In the genomic region with DNA sequence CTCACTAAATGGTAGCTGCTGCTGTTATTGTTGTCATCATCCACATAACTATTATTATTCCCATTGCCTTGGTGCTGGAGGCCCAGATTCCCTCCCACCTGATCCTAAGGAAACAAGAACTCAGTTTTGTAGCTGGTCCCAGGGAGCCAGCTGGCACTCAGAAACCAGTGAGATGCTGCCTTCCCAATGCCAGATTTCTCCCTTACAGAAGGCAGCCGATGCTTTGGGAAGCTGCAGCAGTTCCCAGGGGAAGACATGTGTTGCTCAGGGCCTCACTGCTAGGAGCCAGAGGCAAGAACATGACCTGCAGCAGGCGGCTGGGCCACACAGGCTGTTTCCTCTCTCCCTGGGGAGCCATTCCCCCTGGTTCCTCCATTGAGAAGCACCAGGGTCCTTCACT, we compare ENCODE assay signal across 25 cellular contexts.
DNase-seq lines count a peak whose midpoint lies in the region; ATAC-seq lines count a peak whose summit lies in the region.
"Had no signal": no experiment of that assay in that cellular context is flagged by ENCODE, and none has a peak within 500 bp of the region (broad histone marks: within the 10 kb centered on the region; RNA-seq: fewer than 3 reads in every experiment).

No MANE protein-coding gene starts in this region.

- peak; percentile 27 for DNase-seq in DMS 273 (lab: John Stamatoyannopoulos, UW; ENCODE audit: unreplicated experiment)
- no peak for DNase-seq in DMS 273 treated with DMSO at 0.1 percent for 48 hours (lab: John Stamatoyannopoulos, UW)
- DNase-seq in NCI-H524 treated with DMSO at 0.1 percent for 48 hours (lab: John Stamatoyannopoulos, UW), result peak; percentile 33
- DNase-seq in inferior parietal cortex (ENCODE audit: extremely low spot score), result peak; percentile 41
- DNase-seq in posterior cingulate gyrus, result peak in 7 of 10 donors; percentile 32 to 90 (median 51)
- DNase-seq in NCI-H187 (lab: John Stamatoyannopoulos, UW), result no peak
- DNase-seq in NCI-H1436 (lab: John Stamatoyannopoulos, UW), result no peak
- DNase-seq: ACHN; Calu3; CD8-positive, alpha-beta memory T cell; DMS53; EL; GM23248; H9; KG1; NCI-H1105; NCI-H187 treated with DMSO at 0.1 percent for 48 hours; NCI-H2107; NCI-H2227 treated with DMSO at 0.1 percent for 48 hours; NCI-H510A; NCI-H748 treated with DMSO at 0.1 percent for 48 hours; SIG-M5 had no signal

- intact Hi-C loops in posterior cingulate gyrus (cut with DNase I), result no loop called here

- ATAC-seq in GM19035 (IDR thresholded peaks at IDR 0.05; ENCODE audit: unreplicated experiment), result no peak
- ATAC-seq: Panc1, SK-N-SH treated with all-trans-retinoic acid at 6 μM for 48 hours had no signal

Comparison
In these comparisons a context has a peak if more than half of its experiments do, and no peak if none do; other contexts are left out.
1. DNase-seq: peak in DMS 273 (single experiment), NCI-H524 treated with DMSO at 0.1 percent for 48 hours (single experiment), inferior parietal cortex (single experiment) and posterior cingulate gyrus (7 of 10); none in DMS 273 treated with DMSO at 0.1 percent for 48 hours (single experiment), NCI-H187 (0 of 2) and NCI-H1436 (single experiment).